In genomic region chr2:111191877-111192276, GRCh38 we compare ENCODE assay signal across 17 cellular contexts.
"Had no signal": no experiment of that assay in that cellular context is flagged by ENCODE, and none has a peak within 500 bp of the region (broad histone marks: within the 10 kb centered on the region; RNA-seq: fewer than 3 reads in every experiment).

No MANE protein-coding gene starts in this region.

- H3K27ac ChIP-seq: colonic mucosa, heart left ventricle, pancreas had no signal

- H3K4me1 ChIP-seq: colonic mucosa, pancreas had no signal

- H3K36me3 Mint-ChIP-seq: mesothelial cell of epicardium, natural killer cell had no signal

- H3K9me3 ChIP-seq: colonic mucosa, heart left ventricle, pancreas had no signal

- ATAC-seq: heart left ventricle, natural killer cell, pancreas, right cardiac atrium had no signal

- DNase-seq: colonic mucosa; dermis blood vessel endothelial cell; effector CD4-positive, alpha-beta T cell; heart left ventricle; hippocampal formation; kidney glomerular epithelial cell; mammary epithelial cell; natural killer cell; occipital lobe; pancreas; right cardiac atrium; small intestine; stimulated activated CD4-positive, alpha-beta T cell treated with anti-CD3 and anti-CD28 coated beads, Interleukin-12 subunit alpha, Interleukin-12 subunit beta, amount 100 ng/mL, for 4 hours; stimulated activated naive CD4-positive, alpha-beta T cell treated with Interleukin-2 at 50 U/mL for 16 hours; trophoblast cell had no signal

- H3K4me3 Mint-ChIP-seq: mesothelial cell of epicardium, natural killer cell had no signal

- H3K27me3 ChIP-seq: colonic mucosa, heart left ventricle, pancreas had no signal

- H3K27ac Mint-ChIP-seq: mesothelial cell of epicardium, natural killer cell, progenitor cell of endocrine pancreas had no signal

- H3K36me3 ChIP-seq: colonic mucosa, heart left ventricle, pancreas had no signal

- H3K9me3 Mint-ChIP-seq: mesothelial cell of epicardium, natural killer cell had no signal

- H3K4me3 ChIP-seq: colonic mucosa, heart left ventricle, pancreas had no signal
